In genomic region chr1:31726715-31727114, GRCh38 we compare ENCODE assay signal across 19 cellular contexts. TPM values are rescaled to one million over a fixed set of nuclear protein-coding genes. Genes with fewer than 3 reads are reported as not detected.
"Had no signal": no experiment of that assay in that cellular context is flagged by ENCODE, and none has a peak within 500 bp of the region (broad histone marks: within the 10 kb centered on the region; RNA-seq: fewer than 3 reads in every experiment).

No MANE protein-coding gene starts in this region.

- H3K27ac ChIP-seq: coronary artery, PC-9 had no signal

- H3K4me3 ChIP-seq: coronary artery, MG63, PC-9 had no signal

- H3K4me1 Mint-ChIP-seq: activated B cell treated with CpG ODN at 0.5 μM for 24 hours; activated CD4-positive, alpha-beta T cell treated with anti-CD3 and anti-CD28 coated beads, Interleukin-2, amount 10 ng/mL, durations not matched to agents 7 days and 5 days; activated naive CD4-positive, alpha-beta T cell treated with anti-CD3 and anti-CD28 coated beads, Interleukin-2, amount 10 ng/mL, durations not matched to agents 7 days and 5 days; activated naive CD8-positive, alpha-beta T cell treated with anti-CD3 and anti-CD28 coated beads for 36 hours; T-cell had no signal

- H2AFZ ChIP-seq: PC-9 had no signal

- H3K27me3 Mint-ChIP-seq: activated naive CD8-positive, alpha-beta T cell treated with anti-CD3 and anti-CD28 coated beads for 36 hours had no signal

- H3K36me3 ChIP-seq: MG63 had no signal

- H3K27ac Mint-ChIP-seq: activated B cell treated with CpG ODN at 0.5 μM for 24 hours; activated CD4-positive, alpha-beta memory T cell treated with anti-CD3 and anti-CD28 coated beads for 36 hours; activated CD4-positive, alpha-beta T cell treated with anti-CD3 and anti-CD28 coated beads, Interleukin-2, amount 10 ng/mL, durations not matched to agents 7 days and 5 days; activated naive CD4-positive, alpha-beta T cell treated with anti-CD3 and anti-CD28 coated beads, Interleukin-2, amount 10 ng/mL, durations not matched to agents 7 days and 5 days; activated naive CD8-positive, alpha-beta T cell treated with anti-CD3 and anti-CD28 coated beads for 36 hours; activated T-cell treated with anti-CD3 and anti-CD28 coated beads, Interleukin-2, amount 50 U/mL, for 72 hours; activated T-helper 2 cell treated with anti-CD3 and anti-CD28 coated beads, Interferon-gamma antibody, Interleukin-2, Interleukin-4, amounts not matched to agents 10 μg/mL and 5 μg/mL and 100 μg/mL, durations not matched to agents 14 hours and 24 hours and 36 hours; T-cell had no signal

- H3K9me3 Mint-ChIP-seq: activated B cell treated with CpG ODN at 0.5 μM for 24 hours; activated CD4-positive, alpha-beta memory T cell treated with anti-CD3 and anti-CD28 coated beads for 36 hours; activated CD4-positive, alpha-beta T cell treated with anti-CD3 and anti-CD28 coated beads, Interleukin-2, amount 10 ng/mL, durations not matched to agents 7 days and 5 days; activated naive CD4-positive, alpha-beta T cell treated with anti-CD3 and anti-CD28 coated beads, Interleukin-2, amount 10 ng/mL, durations not matched to agents 7 days and 5 days; activated naive CD8-positive, alpha-beta T cell treated with anti-CD3 and anti-CD28 coated beads for 36 hours; activated T-cell treated with anti-CD3 and anti-CD28 coated beads, Interleukin-2, amount 50 U/mL, for 72 hours; activated T-helper 2 cell treated with anti-CD3 and anti-CD28 coated beads, Interferon-gamma antibody, Interleukin-2, Interleukin-4, amounts not matched to agents 10 μg/mL and 5 μg/mL and 100 μg/mL, durations not matched to agents 14 hours and 24 hours and 36 hours; T-cell had no signal

- ATAC-seq: activated T-cell treated with anti-CD3 and anti-CD28 coated beads, Interleukin-2, amount 50 U/mL, for 72 hours; T-cell had no signal

- H3K4me2 ChIP-seq: PC-9 had no signal

- H3K9me3 ChIP-seq: MG63 had no signal

- H3K4me3 Mint-ChIP-seq: activated B cell treated with CpG ODN at 0.5 μM for 24 hours; activated CD4-positive, alpha-beta memory T cell treated with anti-CD3 and anti-CD28 coated beads for 36 hours; activated CD4-positive, alpha-beta T cell treated with anti-CD3 and anti-CD28 coated beads, Interleukin-2, amount 10 ng/mL, durations not matched to agents 7 days and 5 days; activated naive CD4-positive, alpha-beta T cell treated with anti-CD3 and anti-CD28 coated beads, Interleukin-2, amount 10 ng/mL, durations not matched to agents 7 days and 5 days; activated naive CD8-positive, alpha-beta T cell treated with anti-CD3 and anti-CD28 coated beads for 36 hours; activated T-cell treated with anti-CD3 and anti-CD28 coated beads, Interleukin-2, amount 50 U/mL, for 72 hours; T-cell had no signal

- H3K36me3 Mint-ChIP-seq: activated CD4-positive, alpha-beta memory T cell treated with anti-CD3 and anti-CD28 coated beads for 36 hours; activated naive CD4-positive, alpha-beta T cell treated with anti-CD3 and anti-CD28 coated beads, Interleukin-2, amount 10 ng/mL, durations not matched to agents 7 days and 5 days; activated naive CD8-positive, alpha-beta T cell treated with anti-CD3 and anti-CD28 coated beads for 36 hours; T-cell had no signal

- DNase-seq: activated B cell treated with CpG ODN at 0.5 μM for 24 hours; activated CD4-positive, alpha-beta memory T cell treated with anti-CD3 and anti-CD28 coated beads for 36 hours; activated CD4-positive, alpha-beta T cell treated with anti-CD3 and anti-CD28 coated beads, Interleukin-2, amount 10 ng/mL, durations not matched to agents 7 days and 5 days; activated CD8-positive, alpha-beta memory T cell treated with anti-CD3 and anti-CD28 coated beads for 24 hours; activated gamma-delta T cell treated with Interleukin-2 at 50 U/mL for 16 hours; activated naive CD4-positive, alpha-beta T cell treated with anti-CD3 and anti-CD28 coated beads, Interleukin-2, amount 10 ng/mL, durations not matched to agents 7 days and 5 days; activated naive CD8-positive, alpha-beta T cell treated with anti-CD3 and anti-CD28 coated beads for 36 hours; activated T-cell treated with anti-CD3 and anti-CD28 coated beads, Interleukin-2, amount 50 U/mL, for 72 hours; central memory CD4-positive, alpha-beta T cell; MG63; MV-4-11; NCI-H1436; PC-9; SIG-M5; T-cell; T-helper 2 cell; T1000 had no signal

RNA-seq across cellular contexts. Expression of gene COL16A1, which starts 22.9 kb away (rescaled TPM):
- total RNA-seq: activated CD4-positive, alpha-beta T cell treated with anti-CD3 and anti-CD28 coated beads, Interleukin-2, amount 10 ng/mL, durations not matched to agents 7 days and 5 days; activated T-helper 2 cell treated with anti-CD3 and anti-CD28 coated beads, Interferon-gamma antibody, Interleukin-2, Interleukin-4, amounts not matched to agents 10 μg/mL and 5 μg/mL and 100 μg/mL, durations not matched to agents 14 hours and 24 hours and 36 hours had no signal
